14 cellular contexts compared by ENCODE assay signal in the genomic region with DNA sequence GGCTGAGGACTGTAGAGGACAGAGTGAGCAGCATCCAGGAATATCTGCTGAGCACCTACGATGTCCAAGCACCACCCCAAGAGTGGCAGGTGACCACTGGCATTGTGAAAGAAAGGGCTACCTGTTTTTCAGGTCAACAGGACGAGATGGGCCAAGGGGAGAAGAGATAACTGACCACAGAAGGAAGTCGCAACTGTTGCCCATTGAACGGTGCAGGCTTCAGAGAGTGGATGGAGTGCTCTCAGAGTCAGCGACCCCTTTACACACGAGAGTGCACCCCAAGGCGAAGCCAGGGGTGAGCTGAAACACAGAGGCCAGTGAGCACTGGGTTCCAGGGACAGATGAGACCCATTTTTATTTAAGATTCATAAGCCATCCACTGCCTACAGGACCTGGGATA. TPM values are rescaled to one million over a fixed set of nuclear protein-coding genes. Genes with fewer than 3 reads are reported as not detected.
A peak's percentile ranks its signal among the peaks of the same experiment; 100 is the strongest.
DNase-seq lines count a peak whose midpoint lies in the region; ATAC-seq lines count a peak whose summit lies in the region.
"Had no signal": no experiment of that assay in that cellular context is flagged by ENCODE, and none has a peak within 500 bp of the region (broad histone marks: within the 10 kb centered on the region; RNA-seq: fewer than 3 reads in every experiment).

No MANE protein-coding gene starts in this region.

- peak overlapping the region in 1 of 11 experiments; percentile 3; a peak in 1 of 22 replicates for H3K27ac ChIP-seq in BLaER1 treated with 17β-estradiol and CSF1 and Interleukin-3, amounts not matched to agents 10 nM and 100 nM
- H3K27ac ChIP-seq: SK-N-MC had no signal

- H3K27me3 Mint-ChIP-seq in immature natural killer cell (ENCODE audit: low read depth in 3 of 3), result peaks cover 0 to 4% (median 0%) of the 10 kb centered on the region in 3 donors
- H3K27me3 Mint-ChIP-seq: activated CD8-positive, alpha-beta T cell treated with anti-CD3 and anti-CD28 coated beads for 36 hours had no signal

- peaks cover 90 to 98% of the 10 kb centered on the region in 2 donors for H3K4me1 Mint-ChIP-seq in immature natural killer cell
- peaks cover 43% of the 10 kb centered on the region for H3K4me1 Mint-ChIP-seq in stimulated activated effector memory CD8-positive, alpha-beta T cell treated with anti-CD3 and anti-CD28 coated beads, Interleukin-12 subunit alpha, Interleukin-12 subunit beta, amount 100 ng/mL, for 72 hours

- peak overlapping the region; percentile 42 to 79 (median 48) for H3K4me3 Mint-ChIP-seq in immature natural killer cell
- H3K4me3 Mint-ChIP-seq in stimulated activated effector memory CD8-positive, alpha-beta T cell treated with anti-CD3 and anti-CD28 coated beads, Interleukin-12 subunit alpha, Interleukin-12 subunit beta, amount 100 ng/mL, for 72 hours, result no peak overlapping the region
- H3K4me3 Mint-ChIP-seq: activated CD8-positive, alpha-beta T cell treated with anti-CD3 and anti-CD28 coated beads for 36 hours; GM23338 had no signal

- no peak for ATAC-seq in stimulated activated effector memory CD8-positive, alpha-beta T cell treated with anti-CD3 and anti-CD28 coated beads, Interleukin-12 subunit alpha, Interleukin-12 subunit beta, amount 100 ng/mL, for 72 hours
- ATAC-seq: activated CD8-positive, alpha-beta T cell treated with anti-CD3 and anti-CD28 coated beads for 36 hours; GM23338 had no signal

- H3K36me3 Mint-ChIP-seq in immature natural killer cell, result no peaks in the 10 kb centered on the region
- H3K36me3 Mint-ChIP-seq in stimulated activated effector memory CD8-positive, alpha-beta T cell treated with anti-CD3 and anti-CD28 coated beads, Interleukin-12 subunit alpha, Interleukin-12 subunit beta, amount 100 ng/mL, for 72 hours, result no peaks in the 10 kb centered on the region

- peak overlapping the region; percentile 62 to 94 (median 79) for H3K27ac Mint-ChIP-seq in immature natural killer cell
- H3K27ac Mint-ChIP-seq in stimulated activated effector memory CD8-positive, alpha-beta T cell treated with anti-CD3 and anti-CD28 coated beads, Interleukin-12 subunit alpha, Interleukin-12 subunit beta, amount 100 ng/mL, for 72 hours, result peak overlapping the region; percentile 52
- H3K27ac Mint-ChIP-seq: activated CD8-positive, alpha-beta T cell treated with anti-CD3 and anti-CD28 coated beads for 36 hours had no signal

- H3K9me3 Mint-ChIP-seq in immature natural killer cell, result no peaks in the 10 kb centered on the region
- no peaks in the 10 kb centered on the region for H3K9me3 Mint-ChIP-seq in stimulated activated effector memory CD8-positive, alpha-beta T cell treated with anti-CD3 and anti-CD28 coated beads, Interleukin-12 subunit alpha, Interleukin-12 subunit beta, amount 100 ng/mL, for 72 hours

- peaks cover 43 to 100% (median 84%) of the 10 kb centered on the region in 11 experiments; a peak in 21 of 22 replicates for H4K20me1 ChIP-seq in BLaER1 treated with 17β-estradiol and CSF1 and Interleukin-3, amounts not matched to agents 10 nM and 100 nM

- peaks cover 40 to 73% (median 51%) of the 10 kb centered on the region in 10 experiments for H3K4me1 ChIP-seq in BLaER1 treated with 17β-estradiol and CSF1 and Interleukin-3, amounts not matched to agents 10 nM and 100 nM
- peaks cover 87% of the 10 kb centered on the region for H3K4me1 ChIP-seq in adipocyte (ENCODE audit: control insufficient read depth, insufficient read depth, low read length)

- H3K9me3 ChIP-seq in BLaER1 treated with 17β-estradiol and CSF1 and Interleukin-3, amounts not matched to agents 10 nM and 100 nM (replicated peaks in 1 of 11), result peaks cover 4 to 22% (median 15%) of the 10 kb centered on the region in 11 experiments; a peak in 15 of 22 replicates
- H3K9me3 ChIP-seq in adipocyte (ENCODE audit: control insufficient read depth, low read length), result no peaks in the 10 kb centered on the region

- no peaks in the 10 kb centered on the region for H3K27me3 ChIP-seq in BLaER1 treated with 17β-estradiol and CSF1 and Interleukin-3, amounts not matched to agents 10 nM and 100 nM
- H3K27me3 ChIP-seq in adipocyte (replicated peaks; ENCODE audit: control insufficient read depth, insufficient read depth, low read length), result no peaks in the 10 kb centered on the region

- no peak for DNase-seq in adipocyte (ENCODE audit: low read depth)
- no peak for DNase-seq in immature natural killer cell
- no peak for DNase-seq in stimulated activated effector memory CD8-positive, alpha-beta T cell treated with anti-CD3 and anti-CD28 coated beads, Interleukin-12 subunit alpha, Interleukin-12 subunit beta, amount 100 ng/mL, for 72 hours (ENCODE audit: low spot score in 2 of 2)
- no peak for DNase-seq in medulla oblongata (ENCODE audit: extremely low spot score)
- no peak for DNase-seq in NCI-H526 treated with DMSO at 0.1 percent for 48 hours (lab: John Stamatoyannopoulos, UW)
- no peak for DNase-seq in SW 1271 (lab: John Stamatoyannopoulos, UW)
- DNase-seq in activated CD4-positive, alpha-beta T cell treated with anti-CD3 and anti-CD28 coated beads, Interleukin-2, amount 50 U/mL, for 1 hour, result no peak
- DNase-seq: activated CD8-positive, alpha-beta T cell treated with anti-CD3 and anti-CD28 coated beads for 36 hours; activated gamma-delta T cell; DMS153; stimulated activated CD4-positive, alpha-beta T cell treated with anti-CD3 and anti-CD28 coated beads, Interleukin-2, amount 100 ng/mL, for 48 hours had no signal

- peak overlapping the region; percentile 21 to 49 (median 40); a peak in 19 of 22 replicates for H3K4me2 ChIP-seq in BLaER1 treated with 17β-estradiol and CSF1 and Interleukin-3, amounts not matched to agents 10 nM and 100 nM
- H3K4me2 ChIP-seq: GM23338 had no signal

- H3K4me3 ChIP-seq in BLaER1 treated with 17β-estradiol and CSF1 and Interleukin-3, amounts not matched to agents 10 nM and 100 nM, result no peak overlapping the region
- H3K4me3 ChIP-seq in adipocyte (ENCODE audit: low read length), result no peak overlapping the region
- H3K4me3 ChIP-seq: GM23338, SK-N-MC had no signal

- no peak overlapping the region for H3K9ac ChIP-seq in BLaER1 treated with 17β-estradiol and CSF1 and Interleukin-3, amounts not matched to agents 10 nM and 100 nM
- peak overlapping the region; percentile 43 for H3K9ac ChIP-seq in adipocyte (ENCODE audit: low read length)

- peaks cover 13 to 83% (median 70%) of the 10 kb centered on the region in 11 experiments for H3K36me3 ChIP-seq in BLaER1 treated with 17β-estradiol and CSF1 and Interleukin-3, amounts not matched to agents 10 nM and 100 nM
- no peaks in the 10 kb centered on the region for H3K36me3 ChIP-seq in adipocyte (ENCODE audit: control insufficient read depth, insufficient read depth, low read length, severe bottlenecking)

RNA-seq across cellular contexts. Expression of a gene that starts 42.3 kb away (rescaled TPM):
- 10 to 100 TPM in 1 of 3 donors, 1 to 10 TPM in 2; 3.5 to 14.2 (median 3.7) TPM for polyA plus RNA-seq in immature natural killer cell
